Comparison of ENCODE assay signal across 8 cellular contexts in genomic region chr19:2151339-2152229, GRCh38. TPM values are rescaled to one million over a fixed set of nuclear protein-coding genes. Genes with fewer than 3 reads are reported as not detected.
A peak's percentile ranks its signal among the peaks of the same experiment; 100 is the strongest.
DNase-seq lines count a peak whose midpoint lies in the region; ATAC-seq, FAIRE-seq and TF ChIP-seq lines count a peak whose summit lies in the region.

TSS of gene AP3D1 (minus strand) at chr19:2151566. CDS start at chr19:2151334, 232 bp downstream.

- TF ChIP-seq CTCF in cardiac muscle cell (IDR thresholded peaks at IDR 0.05; ENCODE audit: low read depth, low read length) (no peak), parathyroid adenoma (IDR thresholded peaks at IDR 0.05) (no peak), tibial nerve (IDR thresholded peaks at IDR 0.05) (no peak)

- peaks cover 19% of the 10 kb centered on the region for H3K4me1 ChIP-seq in cardiac muscle cell (ENCODE audit: low read depth)
- H3K4me1 ChIP-seq in parathyroid adenoma, result peaks cover 8% of the 10 kb centered on the region
- H3K4me1 ChIP-seq in tibial nerve, result peaks cover 0 to 42% (median 25%) of the 10 kb centered on the region in 4 donors

- DNase-seq in GM12891 (ENCODE audit: insufficient read length, low spot score) (peak; percentile 98), NCI-H1436 treated with DMSO at 0.1 percent for 48 hours (lab: John Stamatoyannopoulos, UW) (peak; percentile 97), T-cell (peak; percentile 99 to 100 (median 100)), cardiac muscle cell (ENCODE audit: low read depth in 1 of 2, low spot score in 1 of 2) (peak; percentile 100), tibial nerve (ENCODE audit: low spot score in 2 of 2) (peak; percentile 99)

- peak; percentile 52 to 89 for TF ChIP-seq EP300 in tibial nerve (IDR thresholded peaks at IDR 0.05)

- FAIRE-seq in GM12891 (lab: Jason Lieb, UNC), result peak; percentile 99

- H3K4me1 Mint-ChIP-seq in T-cell, result peaks cover 39 to 41% (median 41%) of the 10 kb centered on the region in 3 donors

- H3K27me3 Mint-ChIP-seq in T-cell, result no peaks in the 10 kb centered on the region

- H3K9ac ChIP-seq in parathyroid adenoma, result peak within 1 kb of the TSS; percentile 41

- H3K27ac Mint-ChIP-seq in T-cell, result peak within 1 kb of the TSS; percentile 70 to 72

- H3K27me3 ChIP-seq in cardiac muscle cell (no peaks in the 10 kb centered on the region), parathyroid adenoma (ENCODE audit: control insufficient read depth, insufficient read depth, low read length) (no peaks in the 10 kb centered on the region), tibial nerve (no peaks in the 10 kb centered on the region)

- CTCF ChIA-PET in T-cell (lab: Charles Lee), result interaction anchor here in 1 of 2 donors (0.7 to 1.1 kb wide), 2 partner anchors 276 to 799 kb away, joined by 3 read pairs; no protein-coding TSS in a partner anchor

- peak within 1 kb of the TSS; percentile 63 for H3K4me2 ChIP-seq in parathyroid adenoma (ENCODE audit: low read length)

- POLR2A ChIA-PET in T-cell (lab: Charles Lee), result interaction anchor here (0.5 to 0.6 kb wide), 6 partner anchors 7 to 228 kb away, joined by 3 to 7 read pairs (median 4); partner anchors contain the start of gene SF3A2 (in 1 of the 2)

- H3K27ac ChIP-seq in adipose tissue (ENCODE audit: low read depth, low read length), result peak within 1 kb of the TSS; percentile 20
- peak within 1 kb of the TSS; percentile 95 for H3K27ac ChIP-seq in cardiac muscle cell
- peak within 1 kb of the TSS; percentile 64 for H3K27ac ChIP-seq in parathyroid adenoma
- H3K27ac ChIP-seq in tibial nerve, result peak within 1 kb of the TSS; percentile 69 to 90 (median 75)

- H3K9me3 ChIP-seq in cardiac muscle cell (ENCODE audit: low read depth) (no peaks in the 10 kb centered on the region), parathyroid adenoma (ENCODE audit: control insufficient read depth, low read length) (no peaks in the 10 kb centered on the region), tibial nerve (no peaks in the 10 kb centered on the region)

- H3K9me3 Mint-ChIP-seq in T-cell, result no peaks in the 10 kb centered on the region

- no peak for TF ChIP-seq POLR2A in GM12891 (IDR thresholded peaks at IDR 0.05; ENCODE audit: low read depth, low read length)
- peak in 1 of 2 donors; percentile 40 for TF ChIP-seq POLR2A in tibial nerve (IDR thresholded peaks at IDR 0.05)

- H2AFZ ChIP-seq in parathyroid adenoma, result peak within 1 kb of the TSS; percentile 85

- ATAC-seq in HG02840 (IDR thresholded peaks at IDR 0.05; ENCODE audit: low FRiP score, unreplicated experiment) (peak; percentile 89), T-cell (replicated peaks in 1 of 4) (peak; percentile 87 to 92 (median 90))

- H3K36me3 ChIP-seq in cardiac muscle cell (no peaks in the 10 kb centered on the region), parathyroid adenoma (ENCODE audit: control insufficient read depth, insufficient read depth, low read length) (no peaks in the 10 kb centered on the region), tibial nerve (no peaks in the 10 kb centered on the region)

- H3K4me3 ChIP-seq in cardiac muscle cell (peak within 1 kb of the TSS; percentile 98), parathyroid adenoma (ENCODE audit: low read depth, low read length) (peak within 1 kb of the TSS; percentile 53), tibial nerve (peak within 1 kb of the TSS; percentile 78 to 99 (median 94))

- 1 to 2% (median 1%) methylated on average over 60 to 74 of the region's 74 CpGs for WGBS in adipose tissue, 3 donors
- 3% methylated on average over 43 to 49 of the region's 74 CpGs for WGBS in tibial nerve, 2 donors

- peaks cover 40% of the 10 kb centered on the region for H3K79me2 ChIP-seq in parathyroid adenoma

- H3K4me3 Mint-ChIP-seq in T-cell, result peak within 1 kb of the TSS; percentile 71 to 82 (median 80)

- H3K36me3 Mint-ChIP-seq in T-cell, result no peaks in the 10 kb centered on the region

TF ChIP-seq in GM12891, 5 proteins besides CTCF, POLR2A, EP300 and RAD21:
- no peak for TF ChIP-seq PAX5 (IDR thresholded peaks at IDR 0.05; ENCODE audit: insufficient read depth, low read length, severe bottlenecking)
- 0 out of 2 replicates have a peak, but pooled peaks have one; percentile 22 for TF ChIP-seq POLR2AphosphoS5 (IDR thresholded peaks at IDR 0.05; ENCODE audit: low read depth, low read length)
- TF ChIP-seq TAF1 (IDR thresholded peaks at IDR 0.05; ENCODE audit: low read depth, low read length), result peak; percentile 64
TF ChIP-seq in GM12891: peak in this region for 2.

RNA-seq across cellular contexts. Expression of gene AP3D1, which starts in this region (rescaled TPM):
- 80.2 TPM for polyA plus RNA-seq in GM12891 (2012; ENCODE audit: low read depth, missing spikeins)
- total RNA-seq in T-cell (10 to 100 TPM; 78.6 to 91.5 (median 86.7) TPM), cardiac muscle cell (118 and 125 TPM in 2 replicates), tibial nerve (100 to 1,000 TPM in 1 of 4 donors, 10 to 100 TPM in 3; 75.2 to 127 (median 83.3) TPM)
- polyA plus RNA-seq in adipose tissue (10 to 100 TPM; 68.0 to 70.9 (median 69.8) TPM), cardiac muscle cell (112 and 115 TPM in 2 replicates)

Comparison
In these comparisons a context has a peak if more than half of its experiments do, and no peak if none do; other contexts are left out.
1. Peak in every context shown above with its lines: DNase-seq, ATAC-seq, H3K4me3 ChIP-seq and H3K27ac ChIP-seq.
2. H3K27ac ChIP-seq: peak in every context shown above with its lines; median percentile 95 in cardiac muscle cell; 75 in tibial nerve; 64 in parathyroid adenoma; 20 in adipose tissue.